In the genomic region with DNA sequence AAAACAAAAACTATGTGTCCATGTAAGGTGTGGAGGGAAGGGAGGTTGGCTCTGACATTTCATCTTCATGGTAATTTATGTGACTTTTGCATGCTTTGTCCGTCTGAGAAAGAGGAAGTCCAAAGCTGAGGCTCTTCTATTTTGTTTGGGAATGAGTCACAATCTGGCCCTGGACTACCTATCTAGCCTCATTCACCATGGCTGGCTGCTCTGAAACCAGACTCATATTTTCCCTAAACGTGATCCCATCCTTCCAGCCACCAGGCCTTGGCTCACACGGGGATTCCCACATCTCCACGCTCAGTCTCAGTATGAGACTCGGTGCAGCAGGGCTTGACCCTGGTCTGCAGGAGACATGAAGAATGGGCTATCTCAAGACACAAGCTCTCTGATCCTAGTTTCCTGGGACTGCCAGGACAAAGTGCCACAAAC, we compare ENCODE assay signal across 11 cellular contexts.
A peak's percentile ranks its signal among the peaks of the same experiment; 100 is the strongest.
DNase-seq lines count a peak whose midpoint lies in the region; ATAC-seq and FAIRE-seq lines count a peak whose summit lies in the region.
"Had no signal": no experiment of that assay in that cellular context is flagged by ENCODE, and none has a peak within 500 bp of the region (broad histone marks: within the 10 kb centered on the region; RNA-seq: fewer than 3 reads in every experiment).

No MANE protein-coding gene starts in this region.

- peak; percentile 71 for DNase-seq in GM03348 (ENCODE audit: low spot score)
- DNase-seq in dermis microvascular lymphatic vessel endothelial cell (ENCODE audit: low read depth in 2 of 2) = peak; percentile 72 to 84
- DNase-seq in HuH-7.5 (ENCODE audit: low spot score) = no peak
- DNase-seq in effector memory CD4-positive, alpha-beta T cell = no peak
- DNase-seq in DMS79 treated with DMSO at 0.1 percent for 48 hours (lab: John Stamatoyannopoulos, UW) = no peak
- no peak for DNase-seq in frontal cortex (ENCODE audit: low spot score in 2 of 2)
- DNase-seq: mesendoderm had no signal

- ATAC-seq in GM21360 (IDR thresholded peaks at IDR 0.05; ENCODE audit: unreplicated experiment) = peak; percentile 86
- ATAC-seq in HG03342 (IDR thresholded peaks at IDR 0.05; ENCODE audit: unreplicated experiment) = peak; percentile 93

- H3K36me3 ChIP-seq in effector memory CD4-positive, alpha-beta T cell (ENCODE audit: control insufficient read depth, insufficient read depth, low read length) = no peaks in the 10 kb centered on the region
- H3K36me3 ChIP-seq: ascending aorta had no signal

- no peak overlapping the region for H3K4me3 ChIP-seq in effector memory CD4-positive, alpha-beta T cell (ENCODE audit: insufficient read depth, low read depth, low read length, poor library complexity, severe bottlenecking)
- H3K4me3 ChIP-seq: ascending aorta had no signal

- no peak overlapping the region for H3K27ac ChIP-seq in effector memory CD4-positive, alpha-beta T cell (ENCODE audit: insufficient read depth, low read length, poor library complexity, severe bottlenecking)
- H3K27ac ChIP-seq: ascending aorta, KMS-11 had no signal

- no peaks in the 10 kb centered on the region for H3K4me1 ChIP-seq in effector memory CD4-positive, alpha-beta T cell (ENCODE audit: control insufficient read depth, insufficient read depth, low read length, poor library complexity, severe bottlenecking)
- H3K4me1 ChIP-seq: ascending aorta had no signal

- H3K9me3 ChIP-seq in effector memory CD4-positive, alpha-beta T cell (ENCODE audit: control insufficient read depth, low read length) = no peaks in the 10 kb centered on the region
- H3K9me3 ChIP-seq: ascending aorta had no signal

- no peak for FAIRE-seq in frontal cortex (lab: Jason Lieb, UNC)

- no peaks in the 10 kb centered on the region for H3K27me3 ChIP-seq in effector memory CD4-positive, alpha-beta T cell (replicated peaks; ENCODE audit: control insufficient read depth, insufficient read depth, low read length, poor library complexity, severe bottlenecking)
- H3K27me3 ChIP-seq: ascending aorta had no signal

Comparison
In these comparisons a context has a peak if more than half of its experiments do, and no peak if none do; other contexts are left out.
1. DNase-seq: peak in GM03348 (single experiment) and dermis microvascular lymphatic vessel endothelial cell (2 of 2); none in HuH-7.5 (single experiment), effector memory CD4-positive, alpha-beta T cell (0 of 3), DMS79 treated with DMSO at 0.1 percent for 48 hours (single experiment) and frontal cortex (0 of 2).